In genomic region chr3:73086071-73086494, GRCh38 we compare ENCODE assay signal across 8 cellular contexts. TPM values are rescaled to one million over a fixed set of nuclear protein-coding genes. Genes with fewer than 3 reads are reported as not detected.
DNase-seq lines count a peak whose midpoint lies in the region; ATAC-seq and TF ChIP-seq lines count a peak whose summit lies in the region.

No MANE protein-coding gene starts in this region.

- 30 to 31% methylated on average over 8 of the region's 8 CpGs for WGBS in tibial nerve, 2 donors

- TF ChIP-seq EP300 in tibial nerve (IDR thresholded peaks at IDR 0.05): no peak

- no peak for TF ChIP-seq POLR2A in tibial nerve (IDR thresholded peaks at IDR 0.05)

- TF ChIP-seq CTCF in natural killer cell (IDR thresholded peaks at IDR 0.05): peak; percentile 90
- TF ChIP-seq CTCF in tibial nerve (IDR thresholded peaks at IDR 0.05): peak; percentile 68 to 78 (median 76)

- peak overlapping the region in 1 of 2 donors; percentile 25 for H3K27ac Mint-ChIP-seq in natural killer cell

- H3K27ac ChIP-seq in tibial nerve: no peak overlapping the region

- H3K4me1 ChIP-seq in tibial nerve: peaks cover 0 to 10% (median 0%) of the 10 kb centered on the region in 4 donors

- H3K4me3 Mint-ChIP-seq in natural killer cell: no peak overlapping the region

- H3K9me3 Mint-ChIP-seq in natural killer cell: no peaks in the 10 kb centered on the region

- peak; percentile 57 for ATAC-seq in esophagus mucosa
- ATAC-seq in natural killer cell: peak; percentile 62 to 78 (median 77)
- ATAC-seq in HG02763 (IDR thresholded peaks at IDR 0.05; ENCODE audit: unreplicated experiment): no peak

- no peaks in the 10 kb centered on the region for H3K9me3 ChIP-seq in tibial nerve

- peaks cover 0 to 5% of the 10 kb centered on the region in 2 donors for H3K27me3 Mint-ChIP-seq in natural killer cell (ENCODE audit: low read depth in 2 of 2)

- intact Hi-C loops in natural killer cell (cut with micrococcal nuclease): loop anchor here (1.0 to 2.0 kb wide), 2 partner anchors 147 to 1211 kb away; no protein-coding TSS in a partner anchor

- H3K27me3 ChIP-seq in tibial nerve: no peaks in the 10 kb centered on the region

- no peak overlapping the region for H3K4me3 ChIP-seq in tibial nerve

- no peaks in the 10 kb centered on the region for H3K36me3 ChIP-seq in tibial nerve

- DNase-seq in activated gamma-delta T cell treated with Interleukin-2 at 50 U/mL for 16 hours (peak; percentile 44), activated gamma-delta T cell (lab: John Stamatoyannopoulos, UW) (no peak), NCI-H69 (lab: John Stamatoyannopoulos, UW) (peak; percentile 49), activated T-cell treated with anti-CD3 and anti-CD28 coated beads for 1 hour (ENCODE audit: low read depth) (peak; percentile 34), natural killer cell (peak; percentile 23), tibial nerve (ENCODE audit: low spot score in 2 of 2) (peak in 1 of 2 donors; percentile 56)

- H3K36me3 Mint-ChIP-seq in natural killer cell: no peaks in the 10 kb centered on the region

- peaks cover 6% of the 10 kb centered on the region in 2 donors for H3K4me1 Mint-ChIP-seq in natural killer cell

RNA-seq across cellular contexts. Expression of gene EBLN2, which starts 24.6 kb away (rescaled TPM):
- total RNA-seq in esophagus mucosa: 2.1 TPM
- total RNA-seq in natural killer cell: 10 to 100 TPM in 2 of 3 donors, 1 to 10 TPM in 1; 8.9 to 11.2 (median 11.0) TPM
- total RNA-seq in tibial nerve: 10 to 100 TPM; 11.9 to 16.4 (median 14.9) TPM
